ENCODE assay signal across 11 cellular contexts in genomic region chr3:149653564-149653963, GRCh38. TPM values are rescaled to one million over a fixed set of nuclear protein-coding genes. Genes with fewer than 3 reads are reported as not detected.
DNase-seq lines count a peak whose midpoint lies in the region; ATAC-seq and TF ChIP-seq lines count a peak whose summit lies in the region.
"Had no signal": no experiment of that assay in that cellular context is flagged by ENCODE, and none has a peak within 500 bp of the region (broad histone marks: within the 10 kb centered on the region; RNA-seq: fewer than 3 reads in every experiment).

No MANE protein-coding gene starts in this region.

- no peaks in the 10 kb centered on the region for H3K27me3 ChIP-seq in PC-3 (ENCODE audit: low read length)
- H3K27me3 ChIP-seq in thyroid gland = no peaks in the 10 kb centered on the region

- H3K4me3 Mint-ChIP-seq in chondrocyte (ENCODE audit: unreplicated experiment) (peak overlapping the region; percentile 97), mesothelial cell of epicardium (peak overlapping the region; percentile 92)
- H3K4me3 Mint-ChIP-seq: activated CD8-positive, alpha-beta T cell treated with anti-CD3 and anti-CD28 coated beads, Interleukin-2, amount 10 ng/mL, durations not matched to agents 7 days and 5 days had no signal

- peak overlapping the region; percentile 94 for H3K4me2 ChIP-seq in PC-3 (ENCODE audit: low read length)

- TF ChIP-seq CTCF in PC-3 (conservative IDR thresholded peaks at IDR 0.05; ENCODE audit: low read depth, low read length) (no peak), chondrocyte (IDR thresholded peaks at IDR 0.05) (no peak), mesothelial cell of epicardium (IDR thresholded peaks at IDR 0.05; ENCODE audit: unreplicated experiment) (no peak), thyroid gland (IDR thresholded peaks at IDR 0.05) (no peak)

- H3K27me3 Mint-ChIP-seq in chondrocyte (ENCODE audit: low read depth) = no peaks in the 10 kb centered on the region
- H3K27me3 Mint-ChIP-seq in mesothelial cell of epicardium (ENCODE audit: low read depth) = no peaks in the 10 kb centered on the region

- no peak overlapping the region for H3K27ac ChIP-seq in PC-3 (ENCODE audit: low read length)
- peak overlapping the region in 2 of 3 donors; percentile 98 to 99 for H3K27ac ChIP-seq in thyroid gland

- BruUV-seq in PC-3 (replicated peaks; lab: Mats Ljungman, UMichigan) = no TSS peak

- no peak for DNase-seq in PC-3
- DNase-seq in chondrocyte (ENCODE audit: low spot score) = no peak
- no peak for DNase-seq in mesothelial cell of epicardium (ENCODE audit: low spot score in 2 of 2, unreplicated experiment in 2 of 2)
- DNase-seq in thyroid gland = no peak
- no peak for DNase-seq in NCI-H2171 treated with DMSO at 0.1 percent for 48 hours (lab: John Stamatoyannopoulos, UW)
- no peak for DNase-seq in LoVo (ENCODE audit: low spot score)
- DNase-seq: activated CD8-positive, alpha-beta T cell treated with anti-CD3 and anti-CD28 coated beads, Interleukin-2, amount 10 ng/mL, durations not matched to agents 7 days and 5 days; activated effector memory CD4-positive, alpha-beta T cell treated with anti-CD3 and anti-CD28 coated beads, Interleukin-2, amount 50 U/mL, for 16 hours; CD8-positive, alpha-beta memory T cell; NCI-H526 treated with DMSO at 0.1 percent for 48 hours had no signal

- H2AFZ ChIP-seq in PC-3 (ENCODE audit: low read length) = no peak overlapping the region

- H3K36me3 Mint-ChIP-seq in chondrocyte (ENCODE audit: low read depth) (peaks cover 20% of the 10 kb centered on the region), mesothelial cell of epicardium (peaks cover 36% of the 10 kb centered on the region)
- H3K36me3 Mint-ChIP-seq: CD8-positive, alpha-beta memory T cell had no signal

- no peak overlapping the region for H3K9ac ChIP-seq in PC-3 (ENCODE audit: low read length)

- peaks cover 62% of the 10 kb centered on the region for H4K20me1 ChIP-seq in PC-3 (ENCODE audit: low read length)

- H3K36me3 ChIP-seq in PC-3 (ENCODE audit: low read depth, low read length) = peaks cover 55% of the 10 kb centered on the region
- no peaks in the 10 kb centered on the region for H3K36me3 ChIP-seq in thyroid gland

- no peaks in the 10 kb centered on the region for H3K9me2 ChIP-seq in PC-3 (replicated peaks; ENCODE audit: low read length)

- TF ChIP-seq POLR2A in thyroid gland (IDR thresholded peaks at IDR 0.05) = no peak

- POLR2A ChIA-PET in PC-3 (lab: Charles Lee; ENCODE audit: unreplicated experiment) = interaction anchor here (0.6 to 0.7 kb wide), 3 partner anchors 56 to 81 kb away, joined by 3 to 4 read pairs (median 3); no protein-coding TSS in a partner anchor

- WGBS in thyroid gland, 2 donors = 71 to 78% methylated on average over 2 of the region's 2 CpGs

- H3K4me1 Mint-ChIP-seq in chondrocyte (ENCODE audit: low read depth) (peaks cover 68% of the 10 kb centered on the region), mesothelial cell of epicardium (peaks cover 54% of the 10 kb centered on the region)

- H3F3A ChIP-seq in PC-3 (ENCODE audit: low read length, unreplicated experiment) = no peaks in the 10 kb centered on the region

- H3K9me3 Mint-ChIP-seq in chondrocyte (ENCODE audit: low read depth) = peaks cover 5% of the 10 kb centered on the region
- H3K9me3 Mint-ChIP-seq in mesothelial cell of epicardium = peaks cover 7% of the 10 kb centered on the region

- peaks cover 91% of the 10 kb centered on the region for H3K79me2 ChIP-seq in PC-3 (ENCODE audit: low read length)

- peak overlapping the region; percentile 88 for H3K27ac Mint-ChIP-seq in chondrocyte (ENCODE audit: unreplicated experiment)
- no peak overlapping the region for H3K27ac Mint-ChIP-seq in mesothelial cell of epicardium
- H3K27ac Mint-ChIP-seq: activated CD8-positive, alpha-beta T cell treated with anti-CD3 and anti-CD28 coated beads, Interleukin-2, amount 10 ng/mL, durations not matched to agents 7 days and 5 days had no signal

- intact Hi-C loops in PC-3 (cut with micrococcal nuclease) (loop anchor here (10.0 kb wide), 1 partner anchor 279 kb away; the partner anchor contains the start of gene TM4SF1), thyroid gland (cut with DNase I) (loop anchor here (10.0 kb wide), 2 partner anchors 79 to 109 kb away; no protein-coding TSS in a partner anchor)

- ATAC-seq in PC-3 = no peak
- ATAC-seq in HG03025 (IDR thresholded peaks at IDR 0.05; ENCODE audit: low FRiP score, unreplicated experiment) = no peak
- ATAC-seq: activated CD8-positive, alpha-beta T cell treated with anti-CD3 and anti-CD28 coated beads, Interleukin-2, amount 10 ng/mL, durations not matched to agents 7 days and 5 days had no signal

- H3K9me3 ChIP-seq in PC-3 (ENCODE audit: low read length) (no peaks in the 10 kb centered on the region), thyroid gland (no peaks in the 10 kb centered on the region)

- H3K4me1 ChIP-seq in PC-3 (ENCODE audit: insufficient read depth, low read length) (peaks cover 29% of the 10 kb centered on the region), thyroid gland (peaks cover 40 to 59% of the 10 kb centered on the region in 2 donors)

- CTCF ChIA-PET in PC-3 (lab: Charles Lee) = no interaction called here

- H3K4me3 ChIP-seq in PC-3 (ENCODE audit: low read length) = peak overlapping the region; percentile 64
- H3K4me3 ChIP-seq in thyroid gland (replicated peaks in 1 of 3) = no peak overlapping the region

RNA-seq across cellular contexts. Expression of gene WWTR1, which starts 4.3 kb away (rescaled TPM):
- 74.4 and 79.7 TPM in 2 replicates for total RNA-seq in PC-3 (2014; rRNA removed)
- total RNA-seq in chondrocyte = 107 to 121 TPM (median 111 TPM) in 3 replicates
- total RNA-seq in mesothelial cell of epicardium = 93.2 to 98.0 TPM (median 97.4 TPM) in 3 replicates
- 10 to 100 TPM; 56.7 to 87.6 (median 78.5) TPM for total RNA-seq in thyroid gland
